In the genomic region with DNA sequence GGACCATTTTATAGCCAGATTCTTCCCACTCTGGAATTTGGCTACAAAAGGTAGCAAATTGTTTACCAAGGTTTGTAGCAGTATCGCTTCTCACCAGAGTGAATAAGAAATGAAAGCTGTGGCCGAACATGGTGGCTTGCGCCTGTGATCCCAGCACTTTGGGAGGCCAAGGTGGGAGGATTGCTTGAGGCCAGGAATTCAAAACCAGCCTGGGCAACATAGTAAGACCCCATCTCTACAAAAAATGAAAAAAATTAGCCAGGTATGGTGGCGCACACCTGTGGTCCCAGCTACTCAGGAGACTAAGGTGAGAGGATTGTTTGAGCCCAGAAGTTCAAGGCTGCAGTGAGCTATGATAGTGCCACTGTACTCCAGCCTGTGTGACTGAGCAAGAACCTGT, we compare ENCODE assay signal across 1 cellular context.
A peak's percentile ranks its signal among the peaks of the same experiment; 100 is the strongest.
TF ChIP-seq lines count a peak whose summit lies in the region.

No MANE protein-coding gene starts in this region.

TF ChIP-seq in WTC11, 78 proteins besides CTCF, POLR2A, EP300 and RAD21:
- TF ChIP-seq ZNF121 (CRISPR knock-in tag; IDR thresholded peaks at IDR 0.05), result peak; percentile 20; the same call in 1 of the 2 replicates
TF ChIP-seq in WTC11: peak in this region for 1; not testable (repeated sequence) for 77.
